1 cellular context compared by ENCODE assay signal in the genomic region with DNA sequence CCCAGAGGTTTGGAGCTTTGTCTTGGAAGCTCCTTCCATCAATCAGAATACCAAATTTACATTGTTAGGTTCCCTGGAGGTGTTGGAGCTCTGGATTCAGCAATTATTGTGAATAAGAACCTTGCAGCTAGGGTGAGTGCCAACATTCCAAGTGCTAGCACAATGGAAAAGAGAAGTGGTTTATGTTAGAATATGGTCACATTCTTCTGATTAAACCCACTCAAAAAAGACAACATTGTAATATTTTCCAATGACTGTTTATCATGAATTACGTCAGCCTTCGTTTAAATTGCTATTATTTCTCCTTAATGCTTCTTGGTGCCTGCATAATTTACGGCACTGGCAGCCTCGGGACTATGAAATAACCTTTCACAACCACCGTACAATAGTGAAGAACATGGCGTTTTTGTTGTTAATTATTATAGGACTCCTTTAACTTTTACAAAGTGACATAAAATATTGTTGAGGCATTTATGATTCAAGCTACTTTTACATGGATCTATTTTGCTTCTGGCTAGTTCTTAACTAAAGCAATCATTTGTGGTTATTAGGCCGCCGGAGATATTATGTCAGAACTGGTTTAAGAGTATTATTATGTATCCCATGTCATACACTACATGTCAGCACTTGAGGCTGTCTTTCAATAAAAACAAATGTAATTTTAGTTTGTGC.
TF ChIP-seq lines count a peak whose summit lies in the region.

No MANE protein-coding gene starts in this region.

TF ChIP-seq in IMR-90, 13 proteins besides CTCF, POLR2A, EP300 and RAD21 (continued from another document):
- TF ChIP-seq, protein P1, sequence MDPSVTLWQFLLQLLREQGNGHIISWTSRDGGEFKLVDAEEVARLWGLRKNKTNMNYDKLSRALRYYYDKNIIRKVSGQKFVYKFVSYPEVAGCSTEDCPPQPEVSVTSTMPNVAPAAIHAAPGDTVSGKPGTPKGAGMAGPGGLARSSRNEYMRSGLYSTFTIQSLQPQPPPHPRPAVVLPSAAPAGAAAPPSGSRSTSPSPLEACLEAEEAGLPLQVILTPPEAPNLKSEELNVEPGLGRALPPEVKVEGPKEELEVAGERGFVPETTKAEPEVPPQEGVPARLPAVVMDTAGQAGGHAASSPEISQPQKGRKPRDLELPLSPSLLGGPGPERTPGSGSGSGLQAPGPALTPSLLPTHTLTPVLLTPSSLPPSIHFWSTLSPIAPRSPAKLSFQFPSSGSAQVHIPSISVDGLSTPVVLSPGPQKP (IDR thresholded peaks at IDR 0.05; ENCODE audit: borderline replicate concordance, low read depth, low read length) = no peak
